8 cellular contexts compared by ENCODE assay signal in the genomic region with DNA sequence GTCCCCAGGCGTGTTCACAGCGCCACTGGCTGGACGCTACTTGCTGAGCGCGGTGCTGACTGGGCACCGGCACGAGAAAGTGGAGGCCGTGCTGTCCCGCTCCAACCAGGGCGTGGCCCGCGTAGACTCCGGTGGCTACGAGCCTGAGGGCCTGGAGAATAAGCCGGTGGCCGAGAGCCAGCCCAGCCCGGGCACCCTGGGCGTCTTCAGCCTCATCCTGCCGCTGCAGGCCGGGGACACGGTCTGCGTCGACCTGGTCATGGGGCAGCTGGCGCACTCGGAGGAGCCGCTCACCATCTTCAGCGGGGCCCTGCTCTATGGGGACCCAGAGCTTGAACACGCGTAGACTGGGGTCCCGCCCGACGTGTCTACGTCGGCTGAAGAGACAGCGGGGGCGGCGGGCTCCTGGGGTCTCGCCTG. TPM values are rescaled to one million over a fixed set of nuclear protein-coding genes. Genes with fewer than 3 reads are reported as not detected.
DNase-seq lines count a peak whose midpoint lies in the region; ATAC-seq and TF ChIP-seq lines count a peak whose summit lies in the region.

No MANE protein-coding gene starts in this region.

- H3K23ac ChIP-seq in trophoblast cell (ENCODE audit: low read length): no peak overlapping the region

- peak overlapping the region; percentile 93 for H4K12ac ChIP-seq in trophoblast cell (ENCODE audit: low read depth, low read length)

- no peak overlapping the region for H2BK12ac ChIP-seq in trophoblast cell (ENCODE audit: low read length)

- H3K79me2 ChIP-seq in trophoblast cell (ENCODE audit: control insufficient read depth, insufficient read depth, low read length, poor library complexity): peaks cover 8% of the 10 kb centered on the region

- H3K4me3 ChIP-seq in right atrium auricular region: peak overlapping the region; percentile 54 to 74
- H3K4me3 ChIP-seq in trophoblast cell (ENCODE audit: low read depth, low read length): peak overlapping the region; percentile 71

- WGBS in trophoblast cell (ENCODE audit: extremely low coverage, insufficient coverage, insufficient read length): no CpG with 5 or more reads among the region's 38 CpGs

- H3K14ac ChIP-seq in trophoblast cell (ENCODE audit: low read length): peak overlapping the region; percentile 71

- H3K27me3 ChIP-seq in right atrium auricular region (no peaks in the 10 kb centered on the region), trophoblast cell (ENCODE audit: insufficient read depth, low read length) (no peaks in the 10 kb centered on the region)

- peak overlapping the region; percentile 85 for H2BK120ac ChIP-seq in trophoblast cell (ENCODE audit: insufficient read depth, low read length, poor library complexity)

- H3K9ac ChIP-seq in trophoblast cell (ENCODE audit: low read length): peak overlapping the region; percentile 21

- H3K18ac ChIP-seq in trophoblast cell (ENCODE audit: low read length): peak overlapping the region; percentile 76

- peaks cover 12% of the 10 kb centered on the region for H3K79me1 ChIP-seq in trophoblast cell (ENCODE audit: low read length)

- peak; percentile 55 to 75 for TF ChIP-seq CTCF in right atrium auricular region (IDR thresholded peaks at IDR 0.05)

- ATAC-seq in HG02610 (IDR thresholded peaks at IDR 0.05; ENCODE audit: unreplicated experiment): peak; percentile 1

- H2AK5ac ChIP-seq in trophoblast cell (ENCODE audit: low read length): peak overlapping the region; percentile 27

- H4K8ac ChIP-seq in trophoblast cell (ENCODE audit: low read depth, low read length): peak overlapping the region; percentile 82

- peak overlapping the region; percentile 8 for H2BK5ac ChIP-seq in trophoblast cell (ENCODE audit: low read depth, low read length, poor library complexity)

- H3K27ac ChIP-seq in angular gyrus (ENCODE audit: low read depth, low read length) (peak overlapping the region; percentile 81), right atrium auricular region (peak overlapping the region; percentile 93 to 98), trophoblast cell (ENCODE audit: low read depth, low read length) (no peak overlapping the region)

- peak; percentile 59 for DNase-seq in NCI-H82 (lab: John Stamatoyannopoulos, UW)
- DNase-seq in NCI-H82 treated with DMSO at 0.1 percent for 48 hours (lab: John Stamatoyannopoulos, UW; ENCODE audit: unreplicated experiment): no peak
- DNase-seq in NCI-H748 treated with DMSO at 0.1 percent for 48 hours (lab: John Stamatoyannopoulos, UW): peak; percentile 4
- peak; percentile 88 for DNase-seq in right atrium auricular region (ENCODE audit: low spot score)
- DNase-seq in trophoblast cell: peak; percentile 39 to 58
- DNase-seq in germinal center (ENCODE audit: low spot score): no peak

- peak overlapping the region; percentile 27 for H2AFZ ChIP-seq in trophoblast cell (ENCODE audit: insufficient read depth, low read length, poor library complexity)

- peak overlapping the region; percentile 82 for H4K91ac ChIP-seq in trophoblast cell (ENCODE audit: low read depth, low read length)

- H3K9me3 ChIP-seq in right atrium auricular region (no peaks in the 10 kb centered on the region), trophoblast cell (ENCODE audit: insufficient read depth, low read depth, low read length) (no peaks in the 10 kb centered on the region)

- H3K4me2 ChIP-seq in trophoblast cell (ENCODE audit: low read length): peak overlapping the region; percentile 83

- H3K4ac ChIP-seq in trophoblast cell (ENCODE audit: low read depth, low read length): peak overlapping the region; percentile 3

- H3K36me3 ChIP-seq in right atrium auricular region (no peaks in the 10 kb centered on the region), trophoblast cell (ENCODE audit: control insufficient read depth in 1 of 2, insufficient read depth in 2 of 2, low read length in 2 of 2) (no peaks in the 10 kb centered on the region)

- peaks cover 0 to 42% of the 10 kb centered on the region in 2 donors for H3K4me1 ChIP-seq in right atrium auricular region
- peaks cover 8 to 19% of the 10 kb centered on the region in 2 experiments for H3K4me1 ChIP-seq in trophoblast cell (ENCODE audit: control insufficient read depth in 1 of 2, insufficient read depth in 2 of 2, low read length in 2 of 2)

RNA-seq across cellular contexts. Expression of a gene that starts 0.9 kb away (rescaled TPM):
- total RNA-seq in right atrium auricular region: 1 to 10 TPM in 1 of 2 donors, under 1 TPM in 1; 0.82 to 1.7 TPM
- polyA plus RNA-seq in trophoblast cell (2013): 19.7 and 22.3 TPM in 2 replicates

RNA-seq across cellular contexts. Expression of a gene that starts 7.3 kb away (rescaled TPM):
- total RNA-seq in right atrium auricular region: 10 to 100 TPM; 22.3 to 36.7 TPM
- 0.78 and 0.92 TPM in 2 replicates for polyA plus RNA-seq in trophoblast cell (2013)

RNA-seq across cellular contexts. Expression of a gene that starts 14.2 kb away (rescaled TPM):
- total RNA-seq in right atrium auricular region: 100 to 1,000 TPM; 379 to 465 TPM
- 1,181 and 1,209 TPM in 2 replicates for polyA plus RNA-seq in trophoblast cell (2013)

RNA-seq across cellular contexts. Expression of a gene that starts 33.2 kb away (rescaled TPM):
- 1 to 10 TPM; 4.3 to 4.5 TPM for total RNA-seq in right atrium auricular region
- polyA plus RNA-seq in trophoblast cell (2013): 0.97 and 1.2 TPM in 2 replicates

RNA-seq across cellular contexts. Expression of a gene that starts 34.2 kb away (rescaled TPM):
- 1 to 10 TPM; 8.1 to 9.3 TPM for total RNA-seq in right atrium auricular region
- 24.8 and 25.8 TPM in 2 replicates for polyA plus RNA-seq in trophoblast cell (2013)

Comparison
In these comparisons a context has a peak if more than half of its experiments do, and no peak if none do; other contexts are left out.
1. DNase-seq: peak in NCI-H82 (single experiment), NCI-H748 treated with DMSO at 0.1 percent for 48 hours (single experiment), right atrium auricular region (single experiment) and trophoblast cell (2 of 2); none in NCI-H82 treated with DMSO at 0.1 percent for 48 hours (single experiment) and germinal center (single experiment).